Comparison of ENCODE assay signal across 17 cellular contexts in the genomic region with DNA sequence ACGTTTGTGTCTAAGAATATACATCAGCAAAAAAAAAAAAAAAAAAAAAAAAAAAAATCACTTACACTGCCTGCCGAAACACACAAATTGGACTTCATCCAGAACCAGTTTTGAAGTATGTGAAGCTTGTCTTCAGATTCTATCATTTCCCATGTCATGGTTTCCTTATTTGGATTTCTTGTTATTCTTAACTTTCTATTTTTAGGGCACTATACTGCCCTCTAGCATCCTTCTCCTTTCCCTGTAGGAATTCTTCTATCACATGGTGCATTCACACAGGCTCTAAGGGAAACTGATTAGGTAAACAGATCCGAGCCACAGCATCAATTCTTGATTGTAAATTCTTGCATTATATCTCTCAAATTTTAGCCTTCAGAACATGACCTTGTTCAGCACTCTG.
A peak's percentile ranks its signal among the peaks of the same experiment; 100 is the strongest.
DNase-seq lines count a peak whose midpoint lies in the region; ATAC-seq, FAIRE-seq and TF ChIP-seq lines count a peak whose summit lies in the region.
"Had no signal": no experiment of that assay in that cellular context is flagged by ENCODE, and none has a peak within 500 bp of the region (broad histone marks: within the 10 kb centered on the region; RNA-seq: fewer than 3 reads in every experiment).

No MANE protein-coding gene starts in this region.

- H3K36me3 Mint-ChIP-seq in GM23338 (ENCODE audit: low read depth) = no peaks in the 10 kb centered on the region

- no peak for FAIRE-seq in GM12892 (lab: Jason Lieb, UNC)

- no peaks in the 10 kb centered on the region for H3K27me3 ChIP-seq in GM23338 (ENCODE audit: insufficient read depth)
- H3K27me3 ChIP-seq in lower lobe of right lung (ENCODE audit: low read depth) = no peaks in the 10 kb centered on the region

- H3K4me1 Mint-ChIP-seq in GM23338 = no peaks in the 10 kb centered on the region; the same call in 2 of the 3 replicates

- no peaks in the 10 kb centered on the region for H3K27me3 Mint-ChIP-seq in GM23338 (ENCODE audit: insufficient read depth, low read depth, poor library complexity)
- H3K27me3 Mint-ChIP-seq: stimulated activated naive CD8-positive, alpha-beta T cell treated with anti-CD3 and anti-CD28 coated beads, Interleukin-15, Interleukin-2, amounts not matched to agents 100 ng/mL and 50 ng/mL, for 24 hours had no signal

- H3K4me1 ChIP-seq in GM23338 (ENCODE audit: insufficient read depth) (no peaks in the 10 kb centered on the region), lower lobe of right lung (no peaks in the 10 kb centered on the region)

- H3F3A ChIP-seq in GM23338 (replicated peaks; ENCODE audit: low read depth) = no peaks in the 10 kb centered on the region

- H3K27ac Mint-ChIP-seq in GM23338 = peak overlapping the region; percentile 39; the same call in 1 of the 2 replicates
- H3K27ac Mint-ChIP-seq: stimulated activated naive CD8-positive, alpha-beta T cell treated with anti-CD3 and anti-CD28 coated beads, Interleukin-15, Interleukin-2, amounts not matched to agents 100 ng/mL and 50 ng/mL, for 24 hours had no signal

- no peak for TF ChIP-seq POLR2A in GM12892 (IDR thresholded peaks at IDR 0.05; ENCODE audit: low read depth, low read length)

- H3K9me3 Mint-ChIP-seq in GM23338 = no peaks in the 10 kb centered on the region; the same call in 2 of the 3 replicates

- intact Hi-C loops in lower lobe of right lung (cut with DNase I) = no loop called here

- H3K36me3 ChIP-seq in GM23338 (ENCODE audit: insufficient read depth) = no peaks in the 10 kb centered on the region
- H3K36me3 ChIP-seq in lower lobe of right lung = no peaks in the 10 kb centered on the region

- H3K27ac ChIP-seq in GM23338 (ENCODE audit: low read depth) (no peak overlapping the region), lower lobe of right lung (no peak overlapping the region)
- H3K27ac ChIP-seq: GM23248 had no signal

- peak; percentile 62 to 68 for TF ChIP-seq CTCF in GM23338 (conservative IDR thresholded peaks at IDR 0.05; ENCODE audit: low read depth in 2 of 2)
- TF ChIP-seq CTCF in lower lobe of right lung (IDR thresholded peaks at IDR 0.05) = peak; percentile 12

- no peak overlapping the region for H3K4me3 Mint-ChIP-seq in GM23338
- H3K4me3 Mint-ChIP-seq: stimulated activated naive CD8-positive, alpha-beta T cell treated with anti-CD3 and anti-CD28 coated beads, Interleukin-15, Interleukin-2, amounts not matched to agents 100 ng/mL and 50 ng/mL, for 24 hours had no signal

- ATAC-seq in GM23338 = peak; percentile 76
- ATAC-seq in lower lobe of right lung = no peak
- no peak for ATAC-seq in GM21447 (IDR thresholded peaks at IDR 0.05; ENCODE audit: unreplicated experiment)
- no peak for ATAC-seq in HG03108 (IDR thresholded peaks at IDR 0.05; ENCODE audit: unreplicated experiment)

- H3K79me2 ChIP-seq in GM23338 (replicated peaks; ENCODE audit: insufficient read depth) = no peaks in the 10 kb centered on the region

- DNase-seq in Ammon's horn (ENCODE audit: low spot score) (peak; percentile 25), GM23338 (ENCODE audit: low spot score) (peak; percentile 74), SK-MEL-5 (ENCODE audit: low read depth, low spot score) (peak; percentile 64), lower lobe of right lung (no peak), GM12892 (ENCODE audit: insufficient read length) (no peak), middle frontal gyrus (ENCODE audit: extremely low spot score, low spot score) (no peak)
- DNase-seq: activated CD4-positive, CD25-positive, alpha-beta regulatory T cell; dermis blood vessel endothelial cell; GM23248; NCI-H1417 treated with DMSO at 0.1 percent for 48 hours; posterior cingulate gyrus; SHP77 treated with DMSO at 0.1 percent for 48 hours; stimulated activated CD4-positive, alpha-beta T cell treated with anti-CD3 and anti-CD28 coated beads, Interleukin-4, amount 100 ng/mL, for 4 hours had no signal

- in situ Hi-C loops in SK-MEL-5 (cut with HindIII; ENCODE audit: low pct_unique_long_range_greater_than_20kb, low sequenced_read_pairs) = no loop called here

- no peak overlapping the region for H2AFZ ChIP-seq in GM23338
- H2AFZ ChIP-seq: GM23248 had no signal

- H3K4me3 ChIP-seq in GM23338 (no peak overlapping the region), lower lobe of right lung (no peak overlapping the region)
- H3K4me3 ChIP-seq: GM23248, lung had no signal

- no peaks in the 10 kb centered on the region for H3K9me3 ChIP-seq in lower lobe of right lung

- H4K20me1 ChIP-seq in GM23338 (replicated peaks; ENCODE audit: insufficient read depth) = no peaks in the 10 kb centered on the region

- H3K9me2 ChIP-seq in GM23338 (ENCODE audit: insufficient read depth) = no peaks in the 10 kb centered on the region

- H3K4me2 ChIP-seq in GM23338 = no peak overlapping the region

TF ChIP-seq in GM23338, 12 proteins besides CTCF, POLR2A, EP300 and RAD21:
- no peak for TF ChIP-seq ZNF114 (CRISPR knock-in tag; IDR thresholded peaks at IDR 0.05)
- TF ChIP-seq CREB1 (CRISPR knock-in tag; IDR thresholded peaks at IDR 0.05; ENCODE audit: low read depth) = no peak
- no peak for TF ChIP-seq ZNF331 (CRISPR knock-in tag; IDR thresholded peaks at IDR 0.05; ENCODE audit: low read depth)
- TF ChIP-seq POLR2AphosphoS5 (IDR thresholded peaks at IDR 0.05; ENCODE audit: low read depth) = no peak
- no peak for TF ChIP-seq STAT1 (IDR thresholded peaks at IDR 0.05; ENCODE audit: unreplicated experiment)

Comparison
In these comparisons a context has a peak if more than half of its experiments do, and no peak if none do; other contexts are left out.
1. DNase-seq: peak in Ammon's horn (single experiment), GM23338 (single experiment) and SK-MEL-5 (single experiment); none in lower lobe of right lung (single experiment), GM12892 (single experiment) and middle frontal gyrus (single experiment).